Comparison of ENCODE assay signal across 24 cellular contexts in the genomic region with DNA sequence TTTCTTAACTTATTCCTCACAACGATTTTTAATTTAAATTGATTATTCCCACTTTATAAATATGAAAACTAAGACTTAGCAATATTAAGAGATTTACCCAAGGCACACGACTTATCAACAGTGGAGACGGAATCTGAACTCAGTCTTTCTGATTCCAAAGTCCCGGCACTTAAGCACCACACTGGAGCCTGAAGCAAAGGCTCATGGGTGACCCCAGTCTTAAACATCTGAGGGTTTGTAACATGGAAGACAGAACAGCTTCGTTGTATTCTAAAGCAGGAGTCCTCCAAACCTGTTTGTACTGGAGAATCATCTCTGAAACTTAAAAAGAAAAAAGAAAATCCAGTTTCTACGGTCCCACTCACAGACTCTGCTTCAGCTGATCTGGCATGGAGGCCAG.
DNase-seq lines count a peak whose midpoint lies in the region; ATAC-seq, FAIRE-seq and TF ChIP-seq lines count a peak whose summit lies in the region.
"Had no signal": no experiment of that assay in that cellular context is flagged by ENCODE, and none has a peak within 500 bp of the region (broad histone marks: within the 10 kb centered on the region; RNA-seq: fewer than 3 reads in every experiment).

No MANE protein-coding gene starts in this region.

- H3K14ac ChIP-seq in mesenchymal stem cell (ENCODE audit: low read length in 2 of 2), result no peak overlapping the region

- peak overlapping the region in 1 of 2 experiments; percentile 20 for H3K4ac ChIP-seq in mesenchymal stem cell (ENCODE audit: low read depth in 1 of 2, low read length in 2 of 2)

- H2BK15ac ChIP-seq in mesenchymal stem cell (ENCODE audit: low read depth, poor library complexity, severe bottlenecking), result no peak overlapping the region

- no peak for TF ChIP-seq CTCF in HCT116 (IDR thresholded peaks at IDR 0.05 in 2 of 3, conservative IDR thresholded peaks at IDR 0.05 in 1 of 3; ENCODE audit: borderline replicate concordance in 1 of 3, insufficient read depth in 1 of 3, low read depth in 2 of 3, low read length in 2 of 3)
- TF ChIP-seq CTCF in smooth muscle cell (IDR thresholded peaks at IDR 0.05; ENCODE audit: borderline replicate concordance, insufficient read depth, poor library complexity, severe bottlenecking), result no peak
- TF ChIP-seq CTCF in kidney (IDR thresholded peaks at IDR 0.05; ENCODE audit: borderline replicate concordance, extremely low read depth, insufficient read depth), result no peak

- no peaks in the 10 kb centered on the region for H3K79me2 ChIP-seq in HCT116 (ENCODE audit: insufficient read depth, low read length)
- peaks cover 23% of the 10 kb centered on the region for H3K79me2 ChIP-seq in smooth muscle cell (ENCODE audit: low read depth)

- FAIRE-seq in kidney (lab: Jason Lieb, UNC), result no peak
- FAIRE-seq: A549, GM12891 had no signal

- H3K23ac ChIP-seq in mesenchymal stem cell (ENCODE audit: low read length in 2 of 2), result no peak overlapping the region

- H3K4me1 ChIP-seq in HCT116 (ENCODE audit: control insufficient read depth in 1 of 2, insufficient read depth in 2 of 2, low read length in 2 of 2) (peaks cover 19 to 22% of the 10 kb centered on the region in 2 experiments), mesenchymal stem cell (ENCODE audit: control insufficient read depth, insufficient read depth, low read depth, low read length) (peaks cover 6% of the 10 kb centered on the region), smooth muscle cell (ENCODE audit: low read depth) (peaks cover 10% of the 10 kb centered on the region), kidney (ENCODE audit: control insufficient read depth in 1 of 2, insufficient read depth in 1 of 2, low read depth in 1 of 2, low read length in 2 of 2) (no peaks in the 10 kb centered on the region)
- H3K4me1 ChIP-seq: HAP-1 had no signal

- H3K9me2 ChIP-seq in HCT116 (ENCODE audit: insufficient read depth), result no peaks in the 10 kb centered on the region

- H4K8ac ChIP-seq in mesenchymal stem cell (ENCODE audit: low read length), result no peak overlapping the region

- no peak for TF ChIP-seq POLR2A in HCT116 (IDR thresholded peaks at IDR 0.05; ENCODE audit: borderline replicate concordance, extremely low read depth, insufficient read depth, insufficient read length)

- POLR2A ChIA-PET in HCT116 (lab: Charles Lee), result no interaction called here
- POLR2A ChIA-PET in HEK293T (lab: Yijun Ruan, JAX), result no interaction called here

- H2BK12ac ChIP-seq in mesenchymal stem cell (ENCODE audit: low read length in 2 of 2), result no peak overlapping the region

- H4K20me1 ChIP-seq in HCT116 (ENCODE audit: insufficient read depth) (no peaks in the 10 kb centered on the region), smooth muscle cell (ENCODE audit: low read depth) (no peaks in the 10 kb centered on the region)

- H3K36me3 ChIP-seq in HCT116 (ENCODE audit: control insufficient read depth in 1 of 2, insufficient read depth in 2 of 2, low read length in 2 of 2), result no peaks in the 10 kb centered on the region
- no peaks in the 10 kb centered on the region for H3K36me3 ChIP-seq in SK-N-MC (ENCODE audit: insufficient read depth, low read length)
- no peaks in the 10 kb centered on the region for H3K36me3 ChIP-seq in mesenchymal stem cell (ENCODE audit: control insufficient read depth in 1 of 2, insufficient read depth in 2 of 2, low read depth in 1 of 2, low read length in 2 of 2)
- no peaks in the 10 kb centered on the region for H3K36me3 ChIP-seq in smooth muscle cell (ENCODE audit: low read depth)
- no peaks in the 10 kb centered on the region for H3K36me3 ChIP-seq in kidney (ENCODE audit: control insufficient read depth in 1 of 2, insufficient read depth in 2 of 2, low read length in 2 of 2)
- H3K36me3 ChIP-seq: HAP-1 had no signal

- H3K4me3 ChIP-seq in HCT116 (replicated peaks in 1 of 2; ENCODE audit: low read depth in 1 of 2, low read length in 2 of 2) (no peak overlapping the region), SK-N-MC (no peak overlapping the region), mesenchymal stem cell (ENCODE audit: insufficient read depth in 1 of 2, low read depth in 1 of 2, low read length in 2 of 2) (no peak overlapping the region), smooth muscle cell (peak overlapping the region; percentile 1), kidney (ENCODE audit: low read length in 2 of 2) (no peak overlapping the region)
- H3K4me3 ChIP-seq: A549, HAP-1, PC-9 had no signal

- H2AFZ ChIP-seq in HCT116 (ENCODE audit: low read depth, low read length, poor library complexity, severe bottlenecking) (no peak overlapping the region), mesenchymal stem cell (ENCODE audit: low read depth, low read length) (no peak overlapping the region), smooth muscle cell (ENCODE audit: low read depth) (no peak overlapping the region)
- H2AFZ ChIP-seq: PC-9 had no signal

- no peak overlapping the region for H3K9ac ChIP-seq in HCT116 (ENCODE audit: low read length)
- no peak overlapping the region for H3K9ac ChIP-seq in SK-N-MC (ENCODE audit: insufficient read length)
- H3K9ac ChIP-seq in mesenchymal stem cell (ENCODE audit: low read length), result no peak overlapping the region
- peak overlapping the region; percentile 27 for H3K9ac ChIP-seq in smooth muscle cell (ENCODE audit: low read depth)
- no peak overlapping the region for H3K9ac ChIP-seq in kidney (ENCODE audit: low read length in 2 of 2)

- H3K9me3 ChIP-seq in HCT116 (ENCODE audit: control insufficient read depth in 1 of 2, insufficient read depth in 1 of 2, low read depth in 1 of 2, low read length in 2 of 2) (no peaks in the 10 kb centered on the region), SK-N-MC (ENCODE audit: low read depth, low read length) (no peaks in the 10 kb centered on the region), mesenchymal stem cell (ENCODE audit: control insufficient read depth, low read length) (no peaks in the 10 kb centered on the region), smooth muscle cell (replicated peaks; ENCODE audit: low read depth) (no peaks in the 10 kb centered on the region), kidney (ENCODE audit: control insufficient read depth in 1 of 2, low read length in 2 of 2) (no peaks in the 10 kb centered on the region)
- H3K9me3 ChIP-seq: A549, HAP-1 had no signal

- H4K91ac ChIP-seq in mesenchymal stem cell (ENCODE audit: low read length), result no peak overlapping the region

- no peaks in the 10 kb centered on the region for H3K27me3 ChIP-seq in HCT116 (ENCODE audit: insufficient read depth, low read length)
- no peaks in the 10 kb centered on the region for H3K27me3 ChIP-seq in mesenchymal stem cell (ENCODE audit: control insufficient read depth in 1 of 2, insufficient read depth in 1 of 2, low read length in 2 of 2)
- no peaks in the 10 kb centered on the region for H3K27me3 ChIP-seq in smooth muscle cell (ENCODE audit: low read depth)

- no TSS peak for BruUV-seq in HCT116 (replicated peaks; lab: Mats Ljungman, UMichigan)

- CTCF ChIA-PET in HCT116 (lab: Charles Lee) (interaction anchor here (1.7 kb wide), 1 partner anchor 16 kb away, joined by 3 read pairs; no protein-coding TSS in a partner anchor), HEK293T (lab: Yijun Ruan, JAX) (no interaction called here)

- no peak for ATAC-seq in HCT116

- H3K18ac ChIP-seq in mesenchymal stem cell (ENCODE audit: low read depth in 1 of 2, low read length in 2 of 2), result peak overlapping the region in 1 of 2 experiments; percentile 28

- peak overlapping the region; percentile 90 for H2AK5ac ChIP-seq in mesenchymal stem cell (ENCODE audit: low read length, severe bottlenecking)

- peak overlapping the region; percentile 77 for H2BK120ac ChIP-seq in mesenchymal stem cell (ENCODE audit: low read depth, low read length)

- peaks cover 8% of the 10 kb centered on the region for H3K79me1 ChIP-seq in mesenchymal stem cell (replicated peaks; ENCODE audit: low read length, poor library complexity, severe bottlenecking)

- TF ChIP-seq RAD21 in HCT116 (IDR thresholded peaks at IDR 0.05; ENCODE audit: low read depth), result no peak

- H3F3A ChIP-seq in smooth muscle cell (ENCODE audit: low read depth), result peaks cover 29% of the 10 kb centered on the region

- intact Hi-C loops in HCT116 (cut with micrococcal nuclease) (no loop called here), kidney (cut with DNase I) (no loop called here)

- no peak for DNase-seq in HCT116 (ENCODE audit: low read depth, low spot score)
- no peak for DNase-seq in SK-N-MC (ENCODE audit: low read depth, low spot score)
- no peak for DNase-seq in mesenchymal stem cell
- DNase-seq in smooth muscle cell (lab: John Stamatoyannopoulos, UW; ENCODE audit: unreplicated experiment), result no peak
- no peak for DNase-seq in kidney
- DNase-seq in DMS153 (lab: John Stamatoyannopoulos, UW), result no peak
- no peak for DNase-seq in HEK293T (ENCODE audit: extremely low spot score)
- DNase-seq: AML-193; CD4-positive, alpha-beta memory T cell; DMS 273 treated with DMSO at 0.1 percent for 48 hours; GF-D8; GOT3; MV-4-11; NCI-H1105; NCI-H1436 treated with DMSO at 0.1 percent for 48 hours; NCI-H187 treated with DMSO at 0.1 percent for 48 hours; NCI-H446 treated with DMSO at 0.1 percent for 48 hours; NCI-H82; NK-92 treated with Interleukin-12 subunit alpha and Interleukin-12 subunit beta, amount 100 ng/mL, for 24 hours had no signal

- H3K4me2 ChIP-seq in HCT116 (ENCODE audit: low read length) (peak overlapping the region; percentile 74), mesenchymal stem cell (ENCODE audit: low read length, poor library complexity, severe bottlenecking) (no peak overlapping the region), smooth muscle cell (peak overlapping the region; percentile 58)

- H3K27ac ChIP-seq in HCT116 (ENCODE audit: low read depth, low read length) (no peak overlapping the region), SK-N-MC (peak overlapping the region; percentile 70), mesenchymal stem cell (ENCODE audit: low read length, poor library complexity, severe bottlenecking) (no peak overlapping the region), smooth muscle cell (ENCODE audit: low read depth) (peak overlapping the region; percentile 96), kidney (ENCODE audit: low read depth in 2 of 2, low read length in 2 of 2) (no peak overlapping the region)
- H3K27ac ChIP-seq: A549, PC-9, RWPE1 had no signal

- RAD21 ChIA-PET in HCT116 (lab: Charles Lee; ENCODE audit: low non-redundant PET in 1 of 2, low total read pairs in 2 of 2, uncharacterized antibody in 2 of 2, unreplicated experiment in 2 of 2), result no interaction called here

- WGBS in mesenchymal stem cell, result 94% methylated on average over 6 of the region's 6 CpGs
- 76% methylated on average over 6 of the region's 6 CpGs for WGBS in smooth muscle cell (ENCODE audit: low lambda C conversion rate)

- H2BK5ac ChIP-seq in mesenchymal stem cell (ENCODE audit: low read depth, low read length, poor library complexity, severe bottlenecking), result no peak overlapping the region

TF ChIP-seq in HCT116, 20 proteins besides CTCF, POLR2A, EP300 and RAD21:
- no peak for TF ChIP-seq ZNF274 (IDR thresholded peaks at IDR 0.05; ENCODE audit: low read depth, low read length)
- TF ChIP-seq EZH2 (IDR thresholded peaks at IDR 0.05), result no peak

TF ChIP-seq in HEK293T, 16 proteins besides CTCF, POLR2A, EP300 and RAD21 (continues in another document):
- TF ChIP-seq SP1 (IDR thresholded peaks at IDR 0.05) (no peak), LEF1 (IDR thresholded peaks at IDR 0.05; ENCODE audit: borderline replicate concordance) (no peak), FOXM1 (IDR thresholded peaks at IDR 0.05; ENCODE audit: borderline replicate concordance) (no peak), CTBP1 (IDR thresholded peaks at IDR 0.05; ENCODE audit: borderline replicate concordance) (no peak), SUZ12 (IDR thresholded peaks at IDR 0.05) (no peak)

Comparison
In these comparisons a context has a peak if more than half of its experiments do, and no peak if none do; other contexts are left out.
1. H3K27ac ChIP-seq: peak in SK-N-MC (single experiment) and smooth muscle cell (single experiment); none in HCT116 (single experiment), mesenchymal stem cell (single experiment) and kidney (0 of 2).